Comparison of ENCODE assay signal across 33 cellular contexts in the genomic region with DNA sequence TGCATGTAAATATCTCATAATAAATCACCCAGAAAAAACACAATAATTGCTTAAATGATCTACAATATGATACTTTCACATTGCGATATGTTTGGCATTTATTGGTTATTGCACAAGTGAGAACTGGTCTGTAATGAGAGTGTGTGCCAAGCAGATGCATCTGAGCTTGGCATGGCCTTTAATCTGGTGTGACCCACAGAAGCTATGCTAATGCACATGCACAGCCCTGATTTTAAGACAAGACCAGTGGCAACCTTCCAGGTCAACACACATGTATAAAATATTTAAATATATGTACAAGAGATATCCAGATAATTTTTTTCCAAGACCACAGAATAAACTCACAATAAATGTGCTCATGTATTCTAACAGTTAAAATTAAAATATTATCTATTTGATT. TPM values are rescaled to one million over a fixed set of nuclear protein-coding genes. Genes with fewer than 3 reads are reported as not detected.
DNase-seq lines count a peak whose midpoint lies in the region; ATAC-seq and TF ChIP-seq lines count a peak whose summit lies in the region.
"Had no signal": no experiment of that assay in that cellular context is flagged by ENCODE, and none has a peak within 500 bp of the region (broad histone marks: within the 10 kb centered on the region; RNA-seq: fewer than 3 reads in every experiment).

No MANE protein-coding gene starts in this region.

- no peaks in the 10 kb centered on the region for H3K9me3 Mint-ChIP-seq in MCF 10A (ENCODE audit: unreplicated experiment)
- H3K9me3 Mint-ChIP-seq in stimulated activated memory B cell treated with anti-CD40 and anti-IgM and Interleukin-4, amounts not matched to agents 10 μg/mL and 1 μg/mL and 100 μg/mL, for 72 hours: no peaks in the 10 kb centered on the region
- no peaks in the 10 kb centered on the region for H3K9me3 Mint-ChIP-seq in activated naive CD8-positive, alpha-beta T cell treated with anti-CD3 and anti-CD28 coated beads for 36 hours
- H3K9me3 Mint-ChIP-seq: activated T-cell treated with anti-CD3 and anti-CD28 coated beads, Interleukin-2, amount 50 U/mL, for 4 hours; CD8-positive, alpha-beta T cell; mesothelial cell of epicardium had no signal

- H3K4me3 ChIP-seq in breast epithelium (no peak overlapping the region), right lobe of liver (no peak overlapping the region)
- H3K4me3 ChIP-seq: coronary artery, K562, prostate gland had no signal

- peaks cover 3% of the 10 kb centered on the region for H3K36me3 Mint-ChIP-seq in MCF 10A (ENCODE audit: insufficient read depth, unreplicated experiment)
- no peaks in the 10 kb centered on the region for H3K36me3 Mint-ChIP-seq in stimulated activated memory B cell treated with anti-CD40 and anti-IgM and Interleukin-4, amounts not matched to agents 10 μg/mL and 1 μg/mL and 100 μg/mL, for 72 hours
- H3K36me3 Mint-ChIP-seq in activated naive CD8-positive, alpha-beta T cell treated with anti-CD3 and anti-CD28 coated beads for 36 hours: no peaks in the 10 kb centered on the region
- H3K36me3 Mint-ChIP-seq: activated CD8-positive, alpha-beta memory T cell treated with anti-CD3 and anti-CD28 coated beads, Interleukin-2, amount 10 ng/mL, durations not matched to agents 7 days and 5 days; CD8-positive, alpha-beta T cell; mesothelial cell of epicardium; naive B cell had no signal

- peak; percentile 24 to 59 (median 47) for ATAC-seq in right lobe of liver
- no peak for ATAC-seq in stimulated activated memory B cell treated with anti-CD40 and anti-IgM and Interleukin-4, amounts not matched to agents 10 μg/mL and 1 μg/mL and 100 μg/mL, for 72 hours
- ATAC-seq: activated CD8-positive, alpha-beta memory T cell treated with anti-CD3 and anti-CD28 coated beads, Interleukin-2, amount 10 ng/mL, durations not matched to agents 7 days and 5 days; CD8-positive, alpha-beta T cell; K562 had no signal

- no peak for TF ChIP-seq POLR2A in breast epithelium (IDR thresholded peaks at IDR 0.05)
- no peak for TF ChIP-seq POLR2A in right lobe of liver (IDR thresholded peaks at IDR 0.05)

- 13% methylated on average over 1 of the region's 1 CpG for WGBS in right lobe of liver (ENCODE audit: insufficient coverage, low coverage, low lambda C conversion rate, missing lambda C conversion rate)

- H3K27me3 ChIP-seq in breast epithelium (no peaks in the 10 kb centered on the region), right lobe of liver (no peaks in the 10 kb centered on the region)

- CTCF ChIA-PET in MCF 10A (lab: Yijun Ruan, JAX) (interaction anchor here (0.6 to 1.2 kb wide), 3 partner anchors 18 to 198 kb away, joined by 3 read pairs; no protein-coding TSS in a partner anchor), RWPE1 (lab: Yijun Ruan, JAX) (no interaction called here)

- POLR2A ChIA-PET in MCF 10A (lab: Yijun Ruan, JAX): interaction anchor here (0.7 to 2.0 kb wide), 7 partner anchors 9 to 1311 kb away, joined by 3 to 7 read pairs (median 4); a partner anchor contains a TSS
- POLR2A ChIA-PET in RWPE1 (lab: Yijun Ruan, JAX; ENCODE audit: low non-redundant PET): no interaction called here

- no peaks in the 10 kb centered on the region for H3K4me1 ChIP-seq in breast epithelium
- H3K4me1 ChIP-seq in right lobe of liver: peaks cover 0 to 34% (median 6%) of the 10 kb centered on the region in 4 donors
- H3K4me1 ChIP-seq: prostate gland had no signal

- no peaks in the 10 kb centered on the region for H3K27me3 Mint-ChIP-seq in MCF 10A (ENCODE audit: insufficient read depth, unreplicated experiment)
- peaks cover 19% of the 10 kb centered on the region for H3K27me3 Mint-ChIP-seq in stimulated activated memory B cell treated with anti-CD40 and anti-IgM and Interleukin-4, amounts not matched to agents 10 μg/mL and 1 μg/mL and 100 μg/mL, for 72 hours
- peaks cover 9% of the 10 kb centered on the region for H3K27me3 Mint-ChIP-seq in activated naive CD8-positive, alpha-beta T cell treated with anti-CD3 and anti-CD28 coated beads for 36 hours

- no peaks in the 10 kb centered on the region for H3K36me3 ChIP-seq in breast epithelium
- H3K36me3 ChIP-seq in right lobe of liver: no peaks in the 10 kb centered on the region
- H3K36me3 ChIP-seq: prostate gland had no signal

- no peak overlapping the region for H3K4me3 Mint-ChIP-seq in MCF 10A (ENCODE audit: unreplicated experiment)
- H3K4me3 Mint-ChIP-seq in stimulated activated memory B cell treated with anti-CD40 and anti-IgM and Interleukin-4, amounts not matched to agents 10 μg/mL and 1 μg/mL and 100 μg/mL, for 72 hours: no peak overlapping the region
- H3K4me3 Mint-ChIP-seq in activated naive CD8-positive, alpha-beta T cell treated with anti-CD3 and anti-CD28 coated beads for 36 hours: no peak overlapping the region
- H3K4me3 Mint-ChIP-seq: activated CD8-positive, alpha-beta memory T cell treated with anti-CD3 and anti-CD28 coated beads, Interleukin-2, amount 10 ng/mL, durations not matched to agents 7 days and 5 days; activated T-cell treated with anti-CD3 and anti-CD28 coated beads, Interleukin-2, amount 50 U/mL, for 4 hours; B cell; CD8-positive, alpha-beta T cell; mesothelial cell of epicardium; naive B cell had no signal

- intact Hi-C loops in MCF 10A (cut with micrococcal nuclease) (no loop called here), breast epithelium (cut with DNase I; ENCODE audit: low total_unique reads) (no loop called here), right lobe of liver (cut with DNase I) (no loop called here)

- BruUV-seq in MCF 10A (replicated peaks; lab: Mats Ljungman, UMichigan): no TSS peak

- no peaks in the 10 kb centered on the region for H3K9me3 ChIP-seq in breast epithelium
- H3K9me3 ChIP-seq in right lobe of liver: no peaks in the 10 kb centered on the region
- H3K9me3 ChIP-seq: prostate gland had no signal

- H3K4me1 Mint-ChIP-seq in MCF 10A (ENCODE audit: insufficient read depth, unreplicated experiment): peaks cover 50% of the 10 kb centered on the region
- H3K4me1 Mint-ChIP-seq in stimulated activated memory B cell treated with anti-CD40 and anti-IgM and Interleukin-4, amounts not matched to agents 10 μg/mL and 1 μg/mL and 100 μg/mL, for 72 hours: no peaks in the 10 kb centered on the region
- H3K4me1 Mint-ChIP-seq in activated naive CD8-positive, alpha-beta T cell treated with anti-CD3 and anti-CD28 coated beads for 36 hours: peaks cover 14% of the 10 kb centered on the region
- H3K4me1 Mint-ChIP-seq: activated CD8-positive, alpha-beta memory T cell treated with anti-CD3 and anti-CD28 coated beads, Interleukin-2, amount 10 ng/mL, durations not matched to agents 7 days and 5 days; B cell; naive B cell had no signal

- TF ChIP-seq CTCF in MCF 10A (IDR thresholded peaks at IDR 0.05; ENCODE audit: unreplicated experiment) (no peak), breast epithelium (IDR thresholded peaks at IDR 0.05) (no peak), RWPE1 (conservative IDR thresholded peaks at IDR 0.05; ENCODE audit: low read depth) (no peak), right lobe of liver (IDR thresholded peaks at IDR 0.05) (no peak)

- peak overlapping the region; percentile 59 for H3K27ac Mint-ChIP-seq in MCF 10A (ENCODE audit: low read depth, unreplicated experiment)
- H3K27ac Mint-ChIP-seq in stimulated activated memory B cell treated with anti-CD40 and anti-IgM and Interleukin-4, amounts not matched to agents 10 μg/mL and 1 μg/mL and 100 μg/mL, for 72 hours: no peak overlapping the region
- H3K27ac Mint-ChIP-seq in activated naive CD8-positive, alpha-beta T cell treated with anti-CD3 and anti-CD28 coated beads for 36 hours: no peak overlapping the region
- H3K27ac Mint-ChIP-seq: activated CD8-positive, alpha-beta memory T cell treated with anti-CD3 and anti-CD28 coated beads, Interleukin-2, amount 10 ng/mL, durations not matched to agents 7 days and 5 days; B cell; CD8-positive, alpha-beta T cell; mesothelial cell of epicardium; naive B cell had no signal

- H3K27ac ChIP-seq in breast epithelium (no peak overlapping the region), RWPE1 (0 out of 2 replicates have a peak overlapping the region, but pooled peaks have one; percentile 71), right lobe of liver (peak overlapping the region; percentile 51 to 75 (median 73))

- DNase-seq in MCF 10A (ENCODE audit: unreplicated experiment) (no peak), breast epithelium (ENCODE audit: low spot score in 2 of 2) (no peak), RWPE1 (ENCODE audit: low spot score) (no peak), right lobe of liver (peak in 1 of 3 donors; percentile 66), T1000 (lab: John Stamatoyannopoulos, UW) (no peak)
- no peak for DNase-seq in stimulated activated naive CD4-positive, alpha-beta T cell (lab: John Stamatoyannopoulos, UW)
- no peak for DNase-seq in activated naive CD8-positive, alpha-beta T cell treated with anti-CD3 and anti-CD28 coated beads for 36 hours
- DNase-seq: ACHN; activated CD4-positive, alpha-beta T cell treated with anti-CD3 and anti-CD28 coated beads, Interleukin-2, amount 50 U/mL, for 4 hours; activated CD8-positive, alpha-beta memory T cell treated with anti-CD3 and anti-CD28 coated beads, Interleukin-2, amount 10 ng/mL, durations not matched to agents 7 days and 5 days; activated gamma-delta T cell treated with Interleukin-2 at 50 U/mL for 16 hours; activated T-cell treated with anti-CD3 and anti-CD28 coated beads, Interleukin-2, amount 50 U/mL, for 4 hours; CD8-positive, alpha-beta T cell; effector memory CD4-positive, alpha-beta T cell; head of caudate nucleus; naive B cell; NCI-H2029; NCI-H226; stimulated activated CD4-positive, alpha-beta T cell treated with anti-CD3 and anti-CD28 coated beads, Interleukin-4, amount 100 ng/mL, for 24 hours had no signal

RNA-seq across cellular contexts. Expression of a gene that starts 42.7 kb away (rescaled TPM):
- total RNA-seq in MCF 10A (2022) (0.16 TPM in 1 of 2 replicates, not detected in the other), breast epithelium (under 1 TPM in 1 of 3 donors, not detected in 2; 0.66 TPM), right lobe of liver (1 to 10 TPM in 3 of 6 experiments, under 1 TPM in 1, not detected in 2; 0.53 to 6.3 (median 3.7) TPM)
- under 1 TPM; 0.12 to 0.20 TPM for total RNA-seq in activated naive CD8-positive, alpha-beta T cell treated with anti-CD3 and anti-CD28 coated beads for 36 hours
- total RNA-seq: astrocyte; B cell; fibroblast of villous mesenchyme; H4; K562; M059J; mesothelial cell of epicardium; OCI-LY7; sciatic nerve; T-helper 1 cell treated with Interleukin-12 subunit alpha and Interleukin-12 subunit beta and Interleukin-4 antibody, amounts not matched to agents 30 ng/mL and 1 ng/mL, for 36 hours; temporal lobe had no signal

RNA-seq across cellular contexts. Expression of a gene that starts 49.2 kb away (rescaled TPM):
- 47.4 and 58.7 TPM in 2 replicates for total RNA-seq in MCF 10A (2022)
- 100 to 1,000 TPM in 2 of 3 donors, 10 to 100 TPM in 1; 94.4 to 140 (median 117) TPM for total RNA-seq in breast epithelium
- total RNA-seq in right lobe of liver: 10 to 100 TPM; 17.5 to 34.6 (median 27.3) TPM
- total RNA-seq in activated naive CD8-positive, alpha-beta T cell treated with anti-CD3 and anti-CD28 coated beads for 36 hours: 10 to 100 TPM; 29.8 to 31.5 TPM

RNA-seq across cellular contexts. Expression of a gene that starts 55.6 kb away (rescaled TPM):
- not detected in 2 replicates for total RNA-seq in MCF 10A (2022)
- 1 to 10 TPM in 1 of 3 donors, under 1 TPM in 2; 0.96 to 2.5 (median 0.98) TPM for total RNA-seq in breast epithelium
- total RNA-seq in right lobe of liver: 1 to 10 TPM in 5 of 6 experiments, under 1 TPM in 1; 0.37 to 4.6 (median 1.4) TPM
- total RNA-seq in activated naive CD8-positive, alpha-beta T cell treated with anti-CD3 and anti-CD28 coated beads for 36 hours: not detected
- total RNA-seq: astrocyte; B cell; CD8-positive, alpha-beta T cell; fibroblast of villous mesenchyme; H4; K562; M059J; mesothelial cell of epicardium; OCI-LY7 had no signal

Comparison
In these comparisons a context has a peak if more than half of its experiments do, and no peak if none do; other contexts are left out.
1. H3K27ac ChIP-seq: peak in RWPE1 (single experiment) and right lobe of liver (3 of 3); none in breast epithelium (0 of 2).